In the genomic region with DNA sequence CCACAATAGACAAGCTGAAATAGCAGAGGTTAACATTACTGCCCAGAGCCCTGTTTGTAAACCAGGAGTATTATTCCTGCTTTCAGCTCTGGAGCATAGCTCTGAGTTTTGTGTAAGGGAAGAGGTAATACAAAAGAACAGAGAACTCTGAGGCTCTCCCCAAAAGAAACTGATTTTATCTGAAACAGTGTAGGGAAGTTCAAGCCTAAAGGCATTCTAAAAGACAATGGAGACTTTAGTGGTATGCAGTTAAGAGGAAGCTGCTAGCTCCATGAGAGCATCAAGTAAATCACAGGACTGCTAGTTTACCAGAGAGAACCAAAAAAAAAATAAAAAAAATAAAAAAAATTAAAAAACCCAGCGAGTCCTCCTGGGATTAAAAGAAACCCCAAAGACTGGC, we compare ENCODE assay signal across 23 cellular contexts.
DNase-seq lines count a peak whose midpoint lies in the region; ATAC-seq and TF ChIP-seq lines count a peak whose summit lies in the region.
"Had no signal": no experiment of that assay in that cellular context is flagged by ENCODE, and none has a peak within 500 bp of the region (broad histone marks: within the 10 kb centered on the region; RNA-seq: fewer than 3 reads in every experiment).

No MANE protein-coding gene starts in this region.

- H3K27me3 ChIP-seq in GM23338 (ENCODE audit: insufficient read depth) (no peaks in the 10 kb centered on the region), trophoblast cell (ENCODE audit: insufficient read depth, low read length) (no peaks in the 10 kb centered on the region)
- H3K27me3 ChIP-seq: BE2C, BLaER1 had no signal

- H3K4me1 ChIP-seq in GM23338 (ENCODE audit: insufficient read depth), result no peaks in the 10 kb centered on the region
- peaks cover 0 to 4% of the 10 kb centered on the region in 2 experiments for H3K4me1 ChIP-seq in trophoblast cell (ENCODE audit: control insufficient read depth in 1 of 2, insufficient read depth in 2 of 2, low read length in 2 of 2)
- H3K4me1 ChIP-seq: A549, BE2C had no signal

- H3K79me2 ChIP-seq in GM23338 (replicated peaks; ENCODE audit: insufficient read depth) (no peaks in the 10 kb centered on the region), trophoblast cell (ENCODE audit: control insufficient read depth, insufficient read depth, low read length, poor library complexity) (no peaks in the 10 kb centered on the region)

- H3K9me2 ChIP-seq in GM23338 (ENCODE audit: insufficient read depth), result peaks cover 4% of the 10 kb centered on the region; the same call in 1 of the 2 replicates

- no peak overlapping the region for H2BK120ac ChIP-seq in trophoblast cell (ENCODE audit: insufficient read depth, low read length, poor library complexity)

- no peak overlapping the region for H2BK5ac ChIP-seq in trophoblast cell (ENCODE audit: low read depth, low read length, poor library complexity)

- H4K91ac ChIP-seq in trophoblast cell (ENCODE audit: low read depth, low read length), result no peak overlapping the region

- no peak overlapping the region for H3K9ac ChIP-seq in trophoblast cell (ENCODE audit: low read length)
- H3K9ac ChIP-seq: BLaER1 had no signal

- TF ChIP-seq CTCF in GM23338 (conservative IDR thresholded peaks at IDR 0.05; ENCODE audit: low read depth in 2 of 2), result no peak
- no peak for TF ChIP-seq CTCF in endothelial cell (IDR thresholded peaks at IDR 0.05; ENCODE audit: unreplicated experiment)

- H3K4me2 ChIP-seq in GM23338 (no peak overlapping the region), trophoblast cell (ENCODE audit: low read length) (no peak overlapping the region)
- H3K4me2 ChIP-seq: A549, BLaER1 had no signal

- intact Hi-C loops in head of caudate nucleus (cut with DNase I), result no loop called here

- H3K27me3 Mint-ChIP-seq in GM23338 (ENCODE audit: insufficient read depth, low read depth, poor library complexity) (no peaks in the 10 kb centered on the region), endothelial cell (ENCODE audit: unreplicated experiment) (no peaks in the 10 kb centered on the region)
- H3K27me3 Mint-ChIP-seq: CD4-positive, CD25-positive, alpha-beta regulatory T cell; CD8-positive, alpha-beta memory T cell had no signal

- no peaks in the 10 kb centered on the region for H3K4me1 Mint-ChIP-seq in GM23338
- H3K4me1 Mint-ChIP-seq in endothelial cell (ENCODE audit: unreplicated experiment), result peaks cover 4% of the 10 kb centered on the region
- H3K4me1 Mint-ChIP-seq: CD14-positive monocyte; CD4-positive, alpha-beta memory T cell; CD4-positive, CD25-positive, alpha-beta regulatory T cell; CD8-positive, alpha-beta memory T cell had no signal

- H2AFZ ChIP-seq in GM23338 (peak overlapping the region; percentile 56; the same call in 1 of the 2 replicates), trophoblast cell (ENCODE audit: insufficient read depth, low read length, poor library complexity) (no peak overlapping the region)

- in situ Hi-C loops in ACHN (cut with HindIII; ENCODE audit: low pct_ligation_motif_present, low pct_unique_long_range_greater_than_20kb, low sequenced_read_pairs), result no loop called here

- no peaks in the 10 kb centered on the region for H3K36me3 Mint-ChIP-seq in GM23338 (ENCODE audit: low read depth)
- no peaks in the 10 kb centered on the region for H3K36me3 Mint-ChIP-seq in endothelial cell (ENCODE audit: low read depth, unreplicated experiment)
- H3K36me3 Mint-ChIP-seq: CD14-positive monocyte; CD4-positive, alpha-beta memory T cell; CD4-positive, CD25-positive, alpha-beta regulatory T cell; CD8-positive, alpha-beta memory T cell had no signal

- H3K79me1 ChIP-seq in trophoblast cell (ENCODE audit: low read length), result peaks cover 3% of the 10 kb centered on the region

- H3K4me3 ChIP-seq in GM23338 (no peak overlapping the region), trophoblast cell (ENCODE audit: low read depth, low read length) (no peak overlapping the region)
- H3K4me3 ChIP-seq: A549, BLaER1, GM12878 had no signal

- no peaks in the 10 kb centered on the region for H3F3A ChIP-seq in GM23338 (replicated peaks; ENCODE audit: low read depth)

- H2BK12ac ChIP-seq in trophoblast cell (ENCODE audit: low read length), result no peak overlapping the region

- no peak for ATAC-seq in GM23338
- ATAC-seq: A549, GM12878 had no signal

- DNase-seq in GM23338 (ENCODE audit: low spot score) (no peak), endothelial cell (ENCODE audit: low spot score) (no peak), trophoblast cell (no peak), head of caudate nucleus (no peak), ACHN (no peak)
- DNase-seq: BE2C; C1 segment of cervical spinal cord; CD4-positive, alpha-beta memory T cell; CD4-positive, CD25-positive, alpha-beta regulatory T cell; CD8-positive, alpha-beta memory T cell; COR-L47; DMS 273 treated with DMSO at 0.1 percent for 48 hours; DMS153; DMS53; DMS79; DND-41; EL; GDM1 had no signal

- H2AK5ac ChIP-seq in trophoblast cell (ENCODE audit: low read length), result no peak overlapping the region

- H3K36me3 ChIP-seq in GM23338 (ENCODE audit: insufficient read depth) (no peaks in the 10 kb centered on the region), trophoblast cell (ENCODE audit: control insufficient read depth in 1 of 2, insufficient read depth in 2 of 2, low read length in 2 of 2) (no peaks in the 10 kb centered on the region)
- H3K36me3 ChIP-seq: BE2C, BLaER1 had no signal

- no peak overlapping the region for H3K18ac ChIP-seq in trophoblast cell (ENCODE audit: low read length)

- H3K14ac ChIP-seq in trophoblast cell (ENCODE audit: low read length), result no peak overlapping the region

- H3K4me3 Mint-ChIP-seq in GM23338, result no peak overlapping the region
- no peak overlapping the region for H3K4me3 Mint-ChIP-seq in endothelial cell (ENCODE audit: unreplicated experiment)
- H3K4me3 Mint-ChIP-seq: CD14-positive monocyte; CD4-positive, alpha-beta memory T cell; CD4-positive, CD25-positive, alpha-beta regulatory T cell; CD8-positive, alpha-beta memory T cell had no signal

- 0 out of 3 replicates have a peak, but pooled peaks cover 3% of the 10 kb centered on the region for H3K9me3 Mint-ChIP-seq in GM23338
- H3K9me3 Mint-ChIP-seq in endothelial cell (ENCODE audit: unreplicated experiment), result no peaks in the 10 kb centered on the region

- no peak overlapping the region for H4K8ac ChIP-seq in trophoblast cell (ENCODE audit: low read depth, low read length)

- no peak overlapping the region for H3K23ac ChIP-seq in trophoblast cell (ENCODE audit: low read length)

- H4K12ac ChIP-seq in trophoblast cell (ENCODE audit: low read depth, low read length), result no peak overlapping the region

- no peak overlapping the region for H3K27ac Mint-ChIP-seq in GM23338
- peak overlapping the region; percentile 52 for H3K27ac Mint-ChIP-seq in endothelial cell (ENCODE audit: unreplicated experiment)
- H3K27ac Mint-ChIP-seq: CD14-positive monocyte; CD4-positive, alpha-beta memory T cell; CD4-positive, CD25-positive, alpha-beta regulatory T cell; CD8-positive, alpha-beta memory T cell had no signal

- H3K27ac ChIP-seq in GM23338 (ENCODE audit: low read depth) (no peak overlapping the region), trophoblast cell (ENCODE audit: low read depth, low read length) (peak overlapping the region; percentile 71)
- H3K27ac ChIP-seq: 22Rv1, A549, BLaER1 had no signal

- no CpG with 5 or more reads among the region's 1 CpG for WGBS in trophoblast cell (ENCODE audit: extremely low coverage, insufficient coverage, insufficient read length)

- no peaks in the 10 kb centered on the region for H4K20me1 ChIP-seq in GM23338 (replicated peaks; ENCODE audit: insufficient read depth)
- H4K20me1 ChIP-seq: BLaER1 had no signal

- no peaks in the 10 kb centered on the region for H3K9me3 ChIP-seq in trophoblast cell (ENCODE audit: insufficient read depth, low read depth, low read length)
- H3K9me3 ChIP-seq: A549, BE2C, BLaER1 had no signal

- H3K4ac ChIP-seq in trophoblast cell (ENCODE audit: low read depth, low read length), result no peak overlapping the region

TF ChIP-seq in GM23338, 12 proteins besides CTCF, POLR2A, EP300 and RAD21:
- TF ChIP-seq EZH2 (IDR thresholded peaks at IDR 0.05; ENCODE audit: low read depth, unreplicated experiment), result no peak
- TF ChIP-seq, protein P1, sequence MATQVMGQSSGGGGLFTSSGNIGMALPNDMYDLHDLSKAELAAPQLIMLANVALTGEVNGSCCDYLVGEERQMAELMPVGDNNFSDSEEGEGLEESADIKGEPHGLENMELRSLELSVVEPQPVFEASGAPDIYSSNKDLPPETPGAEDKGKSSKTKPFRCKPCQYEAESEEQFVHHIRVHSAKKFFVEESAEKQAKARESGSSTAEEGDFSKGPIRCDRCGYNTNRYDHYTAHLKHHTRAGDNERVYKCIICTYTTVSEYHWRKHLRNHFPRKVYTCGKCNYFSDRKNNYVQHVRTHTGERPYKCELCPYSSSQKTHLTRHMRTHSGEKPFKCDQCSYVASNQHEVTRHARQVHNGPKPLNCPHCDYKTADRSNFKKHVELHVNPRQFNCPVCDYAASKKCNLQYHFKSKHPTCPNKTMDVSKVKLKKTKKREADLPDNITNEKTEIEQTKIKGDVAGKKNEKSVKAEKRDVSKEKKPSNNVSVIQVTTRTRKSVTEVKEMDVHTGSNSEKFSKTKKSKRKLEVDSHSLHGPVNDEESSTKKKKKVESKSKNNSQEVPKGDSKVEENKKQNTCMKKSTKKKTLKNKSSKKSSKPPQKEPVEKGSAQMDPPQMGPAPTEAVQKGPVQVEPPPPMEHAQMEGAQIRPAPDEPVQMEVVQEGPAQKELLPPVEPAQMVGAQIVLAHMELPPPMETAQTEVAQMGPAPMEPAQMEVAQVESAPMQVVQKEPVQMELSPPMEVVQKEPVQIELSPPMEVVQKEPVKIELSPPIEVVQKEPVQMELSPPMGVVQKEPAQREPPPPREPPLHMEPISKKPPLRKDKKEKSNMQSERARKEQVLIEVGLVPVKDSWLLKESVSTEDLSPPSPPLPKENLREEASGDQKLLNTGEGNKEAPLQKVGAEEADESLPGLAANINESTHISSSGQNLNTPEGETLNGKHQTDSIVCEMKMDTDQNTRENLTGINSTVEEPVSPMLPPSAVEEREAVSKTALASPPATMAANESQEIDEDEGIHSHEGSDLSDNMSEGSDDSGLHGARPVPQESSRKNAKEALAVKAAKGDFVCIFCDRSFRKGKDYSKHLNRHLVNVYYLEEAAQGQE (IDR thresholded peaks at IDR 0.05; ENCODE audit: unreplicated experiment), result no peak
- no peak for TF ChIP-seq NANOG (IDR thresholded peaks at IDR 0.05; ENCODE audit: borderline replicate concordance)
- TF ChIP-seq STAT1 (IDR thresholded peaks at IDR 0.05; ENCODE audit: unreplicated experiment), result no peak
- TF ChIP-seq POLR2AphosphoS5 (IDR thresholded peaks at IDR 0.05; ENCODE audit: low read depth), result no peak
- TF ChIP-seq ZNF114 (CRISPR knock-in tag; IDR thresholded peaks at IDR 0.05), result no peak
- TF ChIP-seq ZNF331 (CRISPR knock-in tag; IDR thresholded peaks at IDR 0.05; ENCODE audit: low read depth), result no peak
- TF ChIP-seq EZH2phosphoT487 (IDR thresholded peaks at IDR 0.05; ENCODE audit: unreplicated experiment), result no peak
